ENCODE assay signal across 13 cellular contexts in the genomic region with DNA sequence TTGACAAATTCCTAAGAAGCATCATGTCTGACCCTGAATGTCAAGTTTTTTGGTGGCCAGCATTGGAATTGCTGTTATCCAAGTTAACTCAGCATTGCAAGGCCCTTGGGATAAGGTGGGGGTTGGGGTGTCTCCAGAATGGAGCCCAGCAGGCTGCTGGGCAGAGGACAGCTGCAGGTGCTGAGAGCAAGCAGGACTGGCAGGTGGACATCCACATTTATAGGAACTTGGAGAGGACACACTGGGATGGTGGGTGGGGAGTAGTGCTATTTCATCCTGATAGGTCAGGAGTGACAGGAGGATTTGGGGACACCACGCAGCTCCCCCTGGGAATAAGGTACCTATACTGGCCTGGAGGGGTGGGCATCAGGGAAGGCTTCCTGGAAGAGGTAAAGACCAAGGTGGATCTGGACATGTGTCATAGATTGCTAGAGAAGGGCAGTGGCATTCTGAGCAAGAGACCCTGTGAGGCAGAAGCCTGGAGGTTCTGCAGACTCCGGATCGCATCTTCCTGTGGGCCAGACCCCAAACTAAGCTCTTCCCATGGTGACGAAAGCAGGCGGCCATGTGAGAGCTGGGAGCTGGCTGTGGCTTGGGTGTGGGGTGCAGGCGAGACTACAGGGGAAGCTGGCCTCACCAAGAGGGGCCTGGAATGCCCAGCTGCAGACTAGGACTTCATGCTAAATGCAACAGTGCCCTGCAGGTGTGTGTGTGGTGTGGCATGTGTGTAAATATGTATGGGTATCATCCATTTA.
"Had no signal": no experiment of that assay in that cellular context is flagged by ENCODE, and none has a peak within 500 bp of the region (broad histone marks: within the 10 kb centered on the region; RNA-seq: fewer than 3 reads in every experiment).

No MANE protein-coding gene starts in this region.

- H3K27me3 Mint-ChIP-seq: activated CD4-positive, alpha-beta memory T cell treated with anti-CD3 and anti-CD28 coated beads, Interleukin-2, amount 10 ng/mL, durations not matched to agents 7 days and 5 days had no signal

- H3K27me3 ChIP-seq: ascending aorta, dorsolateral prefrontal cortex, left lung, stomach, testis had no signal

- H3K27ac ChIP-seq: dorsolateral prefrontal cortex, left lung had no signal

- H3K4me1 Mint-ChIP-seq: natural killer cell had no signal

- H3K27ac Mint-ChIP-seq: activated CD4-positive, alpha-beta memory T cell treated with anti-CD3 and anti-CD28 coated beads, Interleukin-2, amount 10 ng/mL, durations not matched to agents 7 days and 5 days; natural killer cell; T-helper 1 cell treated with Interleukin-12 subunit alpha and Interleukin-12 subunit beta and Interleukin-4 antibody, amounts not matched to agents 30 μg/mL and 1 μg/mL, for 36 hours; WTC11 had no signal

- H3K36me3 Mint-ChIP-seq: natural killer cell, WTC11 had no signal

- H3K4me3 Mint-ChIP-seq: activated CD4-positive, alpha-beta memory T cell treated with anti-CD3 and anti-CD28 coated beads, Interleukin-2, amount 10 ng/mL, durations not matched to agents 7 days and 5 days; activated T-cell treated with anti-CD3 and anti-CD28 coated beads, Interleukin-2, amount 50 U/mL, for 4 hours; natural killer cell; T-helper 1 cell treated with Interleukin-12 subunit alpha and Interleukin-12 subunit beta and Interleukin-4 antibody, amounts not matched to agents 30 μg/mL and 1 μg/mL, for 36 hours; WTC11 had no signal

- H3K9me3 Mint-ChIP-seq: activated CD4-positive, alpha-beta memory T cell treated with anti-CD3 and anti-CD28 coated beads, Interleukin-2, amount 10 ng/mL, durations not matched to agents 7 days and 5 days; activated T-cell treated with anti-CD3 and anti-CD28 coated beads, Interleukin-2, amount 50 U/mL, for 4 hours; natural killer cell; T-helper 1 cell treated with Interleukin-12 subunit alpha and Interleukin-12 subunit beta and Interleukin-4 antibody, amounts not matched to agents 30 μg/mL and 1 μg/mL, for 36 hours; WTC11 had no signal

- H3K4me3 ChIP-seq: ascending aorta, dorsolateral prefrontal cortex, left lung, stomach, testis had no signal

- DNase-seq: activated CD4-positive, alpha-beta memory T cell treated with anti-CD3 and anti-CD28 coated beads, Interleukin-2, amount 10 ng/mL, durations not matched to agents 7 days and 5 days; activated CD4-positive, alpha-beta T cell treated with anti-CD3 and anti-CD28 coated beads for 4 hours; activated naive CD4-positive, alpha-beta T cell treated with Interleukin-2 at 50 U/mL for 16 hours; activated T-cell treated with anti-CD3 and anti-CD28 coated beads, Interleukin-2, amount 50 U/mL, for 4 hours; dorsolateral prefrontal cortex; islet precursor cell; left lung; natural killer cell; stomach; testis had no signal

- H3K36me3 ChIP-seq: ascending aorta, left lung, stomach had no signal

- H3K9me3 ChIP-seq: ascending aorta, left lung, stomach, testis had no signal
